ENCODE assay signal across 16 cellular contexts in the genomic region with DNA sequence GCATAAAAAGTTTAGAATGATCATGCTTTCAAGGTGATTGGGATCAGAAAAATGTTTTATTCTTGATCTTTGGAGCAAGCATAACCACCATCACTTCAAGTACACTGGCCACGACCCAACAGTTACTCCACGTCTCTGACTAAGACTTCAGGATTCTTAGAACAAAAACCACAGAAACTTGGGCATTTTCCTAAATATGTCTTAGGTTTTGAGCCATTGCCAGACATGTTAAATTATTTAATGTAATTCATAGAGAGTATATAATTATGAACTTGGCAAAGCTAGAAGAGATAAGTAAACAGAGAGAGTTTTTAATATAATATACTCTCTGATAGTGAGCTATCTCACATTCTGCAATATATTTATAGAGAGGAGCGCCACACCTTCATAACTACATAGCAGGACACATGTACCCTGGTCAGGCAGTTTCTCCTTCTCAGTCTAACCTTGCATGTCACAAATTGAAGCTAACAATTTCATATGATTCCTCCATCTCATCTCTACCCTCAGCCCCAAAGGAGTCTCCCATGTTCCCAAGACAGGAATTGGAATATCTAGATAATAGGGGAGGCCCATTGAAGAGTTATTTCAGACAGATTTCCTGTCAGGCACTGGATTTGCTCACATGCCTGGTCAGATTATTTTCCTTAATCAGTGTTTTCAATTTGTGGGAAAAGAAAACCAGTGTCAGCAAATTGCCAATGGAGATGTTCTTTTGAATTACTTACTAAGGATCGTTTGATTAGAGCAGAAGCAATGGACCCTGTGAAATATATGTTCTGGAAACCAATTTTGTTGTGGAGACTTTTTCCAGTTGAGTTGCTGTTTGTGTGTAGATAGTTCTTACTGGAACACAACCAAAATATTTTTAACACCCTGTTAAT.
DNase-seq lines count a peak whose midpoint lies in the region; ATAC-seq and TF ChIP-seq lines count a peak whose summit lies in the region.
"Had no signal": no experiment of that assay in that cellular context is flagged by ENCODE, and none has a peak within 500 bp of the region (broad histone marks: within the 10 kb centered on the region; RNA-seq: fewer than 3 reads in every experiment).

No MANE protein-coding gene starts in this region.

- H3K4me3 ChIP-seq in PC-3 (ENCODE audit: low read length) = no peak overlapping the region
- no peak overlapping the region for H3K4me3 ChIP-seq in prostate gland
- H3K4me3 ChIP-seq: HAP-1 had no signal

- WGBS in prostate gland = 40% methylated on average over 4 of the region's 4 CpGs

- no peak overlapping the region for H2AFZ ChIP-seq in PC-3 (ENCODE audit: low read length)

- H3K4me1 ChIP-seq in PC-3 (ENCODE audit: insufficient read depth, low read length) = peaks cover 15% of the 10 kb centered on the region
- no peaks in the 10 kb centered on the region for H3K4me1 ChIP-seq in prostate gland (replicated peaks)
- H3K4me1 ChIP-seq: HAP-1 had no signal

- no peak overlapping the region for H3K9ac ChIP-seq in PC-3 (ENCODE audit: low read length)
- H3K9ac ChIP-seq: KMS-11 had no signal

- H3K27ac ChIP-seq in PC-3 (ENCODE audit: low read length) = peak overlapping the region; percentile 56
- peak overlapping the region; percentile 71 for H3K27ac ChIP-seq in epithelial cell of prostate
- no peak overlapping the region for H3K27ac ChIP-seq in prostate gland
- H3K27ac ChIP-seq: KMS-11 had no signal

- no peaks in the 10 kb centered on the region for H3K27me3 ChIP-seq in PC-3 (ENCODE audit: low read length)
- no peaks in the 10 kb centered on the region for H3K27me3 ChIP-seq in prostate gland (replicated peaks; ENCODE audit: insufficient read depth)

- ATAC-seq in PC-3 = peak; percentile 82
- ATAC-seq in HG03457 (IDR thresholded peaks at IDR 0.05; ENCODE audit: unreplicated experiment) = no peak
- ATAC-seq in GM19351 (IDR thresholded peaks at IDR 0.05; ENCODE audit: unreplicated experiment) = no peak
- ATAC-seq: activated T-cell treated with anti-CD3 and anti-CD28 coated beads, Interleukin-2, amount 50 U/mL, for 72 hours; stimulated activated memory B cell treated with anti-CD40 and anti-IgM and Interleukin-4, amounts not matched to agents 10 μg/mL and 1 μg/mL and 100 μg/mL, for 72 hours had no signal

- no peaks in the 10 kb centered on the region for H4K20me1 ChIP-seq in PC-3 (ENCODE audit: low read length)

- H3K4me2 ChIP-seq in PC-3 (ENCODE audit: low read length) = peak overlapping the region; percentile 41
- H3K4me2 ChIP-seq: KMS-11 had no signal

- no TSS peak for BruUV-seq in PC-3 (replicated peaks; lab: Mats Ljungman, UMichigan)

- DNase-seq in EL (peak; percentile 85), PC-3 (peak; percentile 87), epithelial cell of prostate (ENCODE audit: low read depth, low spot score) (no peak), prostate gland (ENCODE audit: low spot score) (peak; percentile 10), 8988T (no peak), germinal center (ENCODE audit: low spot score) (no peak)
- DNase-seq: activated B cell treated with CpG ODN at 0.5 μM for 24 hours; activated T-cell treated with anti-CD3 and anti-CD28 coated beads, Interleukin-2, amount 50 U/mL, for 72 hours; NCI-H446 treated with DMSO at 0.1 percent for 48 hours; SHP77 treated with DMSO at 0.1 percent for 48 hours; stimulated activated CD4-positive, alpha-beta T cell treated with anti-CD3 and anti-CD28 coated beads, Interleukin-2, amount 100 ng/mL, for 24 hours had no signal

- POLR2A ChIA-PET in PC-3 (lab: Charles Lee; ENCODE audit: unreplicated experiment) = no interaction called here

- no peaks in the 10 kb centered on the region for H3F3A ChIP-seq in PC-3 (ENCODE audit: low read length, unreplicated experiment)

- intact Hi-C loops in PC-3 (cut with micrococcal nuclease) = no loop called here
- intact Hi-C loops in prostate gland (cut with DNase I) = no loop called here

- H3K79me2 ChIP-seq in PC-3 (ENCODE audit: low read length) = no peaks in the 10 kb centered on the region

- no peaks in the 10 kb centered on the region for H3K9me2 ChIP-seq in PC-3 (replicated peaks; ENCODE audit: low read length)

- H3K36me3 ChIP-seq in PC-3 (ENCODE audit: low read depth, low read length) (no peaks in the 10 kb centered on the region), prostate gland (no peaks in the 10 kb centered on the region)
- H3K36me3 ChIP-seq: HAP-1 had no signal

- H3K9me3 ChIP-seq in PC-3 (ENCODE audit: low read length) = no peaks in the 10 kb centered on the region
- no peaks in the 10 kb centered on the region for H3K9me3 ChIP-seq in prostate gland
- H3K9me3 ChIP-seq: HAP-1 had no signal

- no peak for TF ChIP-seq POLR2A in prostate gland (IDR thresholded peaks at IDR 0.05)

- CTCF ChIA-PET in PC-3 (lab: Charles Lee) = no interaction called here

- TF ChIP-seq CTCF in PC-3 (conservative IDR thresholded peaks at IDR 0.05; ENCODE audit: low read depth, low read length) (no peak), prostate gland (IDR thresholded peaks at IDR 0.05) (no peak)

Comparison
In these comparisons a context has a peak if more than half of its experiments do, and no peak if none do; other contexts are left out.
1. DNase-seq: peak in EL (single experiment), PC-3 (single experiment) and prostate gland (single experiment); none in epithelial cell of prostate (single experiment), 8988T (single experiment) and germinal center (single experiment).
2. H3K27ac ChIP-seq: peak in PC-3 (single experiment) and epithelial cell of prostate (single experiment); none in prostate gland (0 of 2).